In genomic region chr5:39424751-39425524, GRCh38 we compare ENCODE assay signal across 1 cellular context.
TF ChIP-seq lines count a peak whose summit lies in the region.

Gene DAB2, minus strand, starts transcription at chr5:39424980. Its CDS starts 30,660 bp downstream, at chr5:39394320.

TF ChIP-seq in SK-N-SH treated with all-trans-retinoic acid at 6 μM for 48 hours, 23 proteins besides CTCF, POLR2A, EP300 and RAD21 (continued from another document):
- TF ChIP-seq CREB5 (CRISPR knock-in tag; IDR thresholded peaks at IDR 0.05; ENCODE audit: low read depth): no peak
- TF ChIP-seq SNAI2 (CRISPR knock-in tag; IDR thresholded peaks at IDR 0.05): no peak
